15 cellular contexts compared by ENCODE assay signal in genomic region chr3:153903430-153903829, GRCh38.
A peak's percentile ranks its signal among the peaks of the same experiment; 100 is the strongest.
DNase-seq lines count a peak whose midpoint lies in the region; ATAC-seq and TF ChIP-seq lines count a peak whose summit lies in the region.
"Had no signal": no experiment of that assay in that cellular context is flagged by ENCODE, and none has a peak within 500 bp of the region (broad histone marks: within the 10 kb centered on the region; RNA-seq: fewer than 3 reads in every experiment).

No MANE protein-coding gene starts in this region.

- H3K4ac ChIP-seq in mesendoderm (ENCODE audit: low read depth, low read length): no peak overlapping the region

- H2AK5ac ChIP-seq in mesendoderm (ENCODE audit: low read length): no peak overlapping the region

- H2BK5ac ChIP-seq in mesendoderm (ENCODE audit: low read length): no peak overlapping the region

- H3K4me1 ChIP-seq in mesendoderm (ENCODE audit: control insufficient read depth, low read depth, low read length): no peaks in the 10 kb centered on the region

- TF ChIP-seq CTCF in chondrocyte (IDR thresholded peaks at IDR 0.05): no peak

- DNase-seq in mesendoderm (peak; percentile 33), chondrocyte (ENCODE audit: low spot score) (no peak), NCI-H1436 (lab: John Stamatoyannopoulos, UW) (no peak), glomerular visceral epithelial cell (ENCODE audit: extremely low spot score) (no peak), dedifferentiated amniotic fluid mesenchymal stem cell (ENCODE audit: extremely low spot score) (no peak)
- DNase-seq: activated T-cell treated with anti-CD3 and anti-CD28 coated beads, Interleukin-2, amount 50 U/mL, for 48 hours; caudate nucleus; NCI-H1694 treated with DMSO at 0.1 percent for 48 hours; occipital lobe; OCI-M1 had no signal

- H3K79me1 ChIP-seq in mesendoderm (ENCODE audit: low read length): no peaks in the 10 kb centered on the region

- H3K27ac ChIP-seq in mesendoderm (ENCODE audit: low read depth, low read length): no peak overlapping the region

- ATAC-seq in GM19328 (IDR thresholded peaks at IDR 0.05; ENCODE audit: unreplicated experiment) (peak; percentile 69), HG02571 (IDR thresholded peaks at IDR 0.05; ENCODE audit: unreplicated experiment) (peak; percentile 75), HG03521 (IDR thresholded peaks at IDR 0.05; ENCODE audit: unreplicated experiment) (peak; percentile 83)
- ATAC-seq: left lobe of liver had no signal

- H3K56ac ChIP-seq in mesendoderm (ENCODE audit: low read length): no peak overlapping the region

- no peaks in the 10 kb centered on the region for H3K27me3 Mint-ChIP-seq in chondrocyte (ENCODE audit: low read depth)

- no peaks in the 10 kb centered on the region for H3K27me3 ChIP-seq in mesendoderm (ENCODE audit: insufficient read depth, low read length, poor library complexity)

- H3K4me2 ChIP-seq in mesendoderm (ENCODE audit: low read length): no peak overlapping the region

- no peak overlapping the region for H3K23ac ChIP-seq in mesendoderm (ENCODE audit: low read length)

- no peaks in the 10 kb centered on the region for H3K79me2 ChIP-seq in mesendoderm (ENCODE audit: control insufficient read depth, insufficient read depth, low read length)

- no peak overlapping the region for H3K27ac Mint-ChIP-seq in chondrocyte (ENCODE audit: unreplicated experiment)
- H3K27ac Mint-ChIP-seq: stimulated activated naive CD8-positive, alpha-beta T cell treated with anti-CD3 and anti-CD28 coated beads, Interleukin-15, Interleukin-2, amounts not matched to agents 100 ng/mL and 50 ng/mL, for 24 hours had no signal

- no peak overlapping the region for H3K4me3 ChIP-seq in mesendoderm (ENCODE audit: low read length)

- no peak overlapping the region for H4K8ac ChIP-seq in mesendoderm (ENCODE audit: low read depth, low read length)

- H3K4me3 Mint-ChIP-seq in chondrocyte (ENCODE audit: unreplicated experiment): no peak overlapping the region
- H3K4me3 Mint-ChIP-seq: stimulated activated naive CD8-positive, alpha-beta T cell treated with anti-CD3 and anti-CD28 coated beads, Interleukin-15, Interleukin-2, amounts not matched to agents 100 ng/mL and 50 ng/mL, for 24 hours had no signal

- H2BK15ac ChIP-seq in mesendoderm (replicated peaks; ENCODE audit: low read depth): no peak overlapping the region

- H3K9me3 Mint-ChIP-seq in chondrocyte (ENCODE audit: low read depth): peaks cover 3% of the 10 kb centered on the region

- H3K36me3 Mint-ChIP-seq in chondrocyte (ENCODE audit: low read depth): no peaks in the 10 kb centered on the region

- no peak overlapping the region for H2BK120ac ChIP-seq in mesendoderm (ENCODE audit: low read depth, low read length)

- peaks cover 5% of the 10 kb centered on the region for H3K4me1 Mint-ChIP-seq in chondrocyte (ENCODE audit: low read depth)

- H3K18ac ChIP-seq in mesendoderm (ENCODE audit: low read length): no peak overlapping the region

- H3K9ac ChIP-seq in mesendoderm (ENCODE audit: low read length): no peak overlapping the region

- H3K36me3 ChIP-seq in mesendoderm (ENCODE audit: control insufficient read depth, insufficient read depth, low read length): no peaks in the 10 kb centered on the region

- no peak overlapping the region for H4K5ac ChIP-seq in mesendoderm (ENCODE audit: low read length)
